ENCODE assay signal across 18 cellular contexts in genomic region chr10:11439523-11440053, GRCh38.
A peak's percentile ranks its signal among the peaks of the same experiment; 100 is the strongest.
DNase-seq lines count a peak whose midpoint lies in the region; ATAC-seq and TF ChIP-seq lines count a peak whose summit lies in the region.
"Had no signal": no experiment of that assay in that cellular context is flagged by ENCODE, and none has a peak within 500 bp of the region (broad histone marks: within the 10 kb centered on the region; RNA-seq: fewer than 3 reads in every experiment).

No MANE protein-coding gene starts in this region.

- no peaks in the 10 kb centered on the region for H3K36me3 Mint-ChIP-seq in activated CD8-positive, alpha-beta T cell treated with anti-CD3 and anti-CD28 coated beads for 36 hours (ENCODE audit: low read depth)
- H3K36me3 Mint-ChIP-seq in activated CD8-positive, alpha-beta T cell treated with anti-CD3 and anti-CD28 coated beads, Interleukin-2, amount 10 ng/mL, durations not matched to agents 7 days and 5 days (ENCODE audit: low read depth) = no peaks in the 10 kb centered on the region
- H3K36me3 Mint-ChIP-seq in endodermal cell (ENCODE audit: low read depth) (no peaks in the 10 kb centered on the region), immature natural killer cell (no peaks in the 10 kb centered on the region)

- H2AFZ ChIP-seq in OCI-LY3 (ENCODE audit: low read depth, low read length) (no peak overlapping the region), PC-9 (no peak overlapping the region)

- H3K9me3 ChIP-seq in BLaER1 (no peaks in the 10 kb centered on the region), OCI-LY3 (ENCODE audit: insufficient read depth, low read length) (no peaks in the 10 kb centered on the region), endodermal cell (ENCODE audit: control insufficient read depth, low read length) (no peaks in the 10 kb centered on the region), PC-9 (ENCODE audit: insufficient read depth, low read depth) (no peaks in the 10 kb centered on the region)

- CTCF ChIA-PET in activated CD8-positive, alpha-beta T cell treated with anti-CD3 and anti-CD28 coated beads for 36 hours (lab: Charles Lee) = interaction anchor here (0.6 kb wide), 1 partner anchor 38 kb away, joined by 3 read pairs; no protein-coding TSS in a partner anchor
- CTCF ChIA-PET in activated CD8-positive, alpha-beta T cell treated with anti-CD3 and anti-CD28 coated beads, Interleukin-2, amount 10 ng/mL, durations not matched to agents 7 days and 5 days (lab: Charles Lee) = no interaction called here
- CTCF ChIA-PET in PC-9 (lab: Charles Lee) = no interaction called here

- BruUV-seq in PC-9 (replicated peaks; lab: Mats Ljungman, UMichigan) = no TSS peak

- H3K36me3 ChIP-seq in BLaER1 = no peaks in the 10 kb centered on the region
- H3K36me3 ChIP-seq in OCI-LY3 (replicated peaks; ENCODE audit: low read depth, low read length) = peaks cover 4% of the 10 kb centered on the region
- H3K36me3 ChIP-seq in endodermal cell (ENCODE audit: control insufficient read depth, insufficient read depth, low read length) = no peaks in the 10 kb centered on the region
- H3K36me3 ChIP-seq in PC-9 (ENCODE audit: low read depth) = no peaks in the 10 kb centered on the region

- peak overlapping the region; percentile 83 for H3K27ac Mint-ChIP-seq in activated CD8-positive, alpha-beta T cell treated with anti-CD3 and anti-CD28 coated beads for 36 hours
- no peak overlapping the region for H3K27ac Mint-ChIP-seq in activated CD8-positive, alpha-beta T cell treated with anti-CD3 and anti-CD28 coated beads, Interleukin-2, amount 10 ng/mL, durations not matched to agents 7 days and 5 days
- H3K27ac Mint-ChIP-seq in endodermal cell (no peak overlapping the region), immature natural killer cell (no peak overlapping the region)

- H3K79me2 ChIP-seq in OCI-LY3 (ENCODE audit: low read length) = no peaks in the 10 kb centered on the region
- no peaks in the 10 kb centered on the region for H3K79me2 ChIP-seq in PC-9 (ENCODE audit: low read depth)

- no peak for TF ChIP-seq CTCF in activated CD8-positive, alpha-beta T cell treated with anti-CD3 and anti-CD28 coated beads for 36 hours (IDR thresholded peaks at IDR 0.05)
- no peak for TF ChIP-seq CTCF in OCI-LY3 (IDR thresholded peaks at IDR 0.05; ENCODE audit: low read depth, low read length)
- TF ChIP-seq CTCF in endodermal cell (conservative IDR thresholded peaks at IDR 0.05) = no peak
- no peak for TF ChIP-seq CTCF in PC-9 (conservative IDR thresholded peaks at IDR 0.05)

- POLR2A ChIA-PET in activated CD8-positive, alpha-beta T cell treated with anti-CD3 and anti-CD28 coated beads for 36 hours (lab: Charles Lee) = no interaction called here
- POLR2A ChIA-PET in activated CD8-positive, alpha-beta T cell treated with anti-CD3 and anti-CD28 coated beads, Interleukin-2, amount 10 ng/mL, durations not matched to agents 7 days and 5 days (lab: Charles Lee) = no interaction called here
- POLR2A ChIA-PET in PC-9 (lab: Charles Lee; ENCODE audit: unreplicated experiment) = no interaction called here

- H3K4me3 ChIP-seq in BLaER1 (no peak overlapping the region), OCI-LY3 (ENCODE audit: low read length) (no peak overlapping the region), endodermal cell (ENCODE audit: low read length) (no peak overlapping the region), PC-9 (no peak overlapping the region)

- H3K9me3 Mint-ChIP-seq in activated CD8-positive, alpha-beta T cell treated with anti-CD3 and anti-CD28 coated beads for 36 hours = no peaks in the 10 kb centered on the region
- H3K9me3 Mint-ChIP-seq in activated CD8-positive, alpha-beta T cell treated with anti-CD3 and anti-CD28 coated beads, Interleukin-2, amount 10 ng/mL, durations not matched to agents 7 days and 5 days (ENCODE audit: insufficient read depth) = no peaks in the 10 kb centered on the region
- H3K9me3 Mint-ChIP-seq in endodermal cell (no peaks in the 10 kb centered on the region), immature natural killer cell (no peaks in the 10 kb centered on the region)

- H3K4me1 Mint-ChIP-seq in activated CD8-positive, alpha-beta T cell treated with anti-CD3 and anti-CD28 coated beads for 36 hours (ENCODE audit: low read depth) = peaks cover 28% of the 10 kb centered on the region
- peaks cover 9% of the 10 kb centered on the region for H3K4me1 Mint-ChIP-seq in activated CD8-positive, alpha-beta T cell treated with anti-CD3 and anti-CD28 coated beads, Interleukin-2, amount 10 ng/mL, durations not matched to agents 7 days and 5 days (ENCODE audit: low read depth)
- H3K4me1 Mint-ChIP-seq in endodermal cell (peaks cover 8% of the 10 kb centered on the region), immature natural killer cell (no peaks in the 10 kb centered on the region)

- intact Hi-C loops in activated CD8-positive, alpha-beta T cell treated with anti-CD3 and anti-CD28 coated beads for 36 hours (cut with micrococcal nuclease) = no loop called here
- intact Hi-C loops in PC-9 (cut with micrococcal nuclease; ENCODE audit: unreplicated experiment) = no loop called here

- no peaks in the 10 kb centered on the region for H3F3A ChIP-seq in PC-9 (ENCODE audit: insufficient read depth, low read depth)

- H3K9ac ChIP-seq in BLaER1 (no peak overlapping the region), OCI-LY3 (ENCODE audit: low read length) (peak overlapping the region; percentile 37; the same call in 1 of the 2 replicates), endodermal cell (ENCODE audit: extremely low read depth, low read length, poor library complexity, severe bottlenecking) (no peak overlapping the region)
- H3K9ac ChIP-seq: KMS-11 had no signal

- no peak overlapping the region for H3K4me3 Mint-ChIP-seq in activated CD8-positive, alpha-beta T cell treated with anti-CD3 and anti-CD28 coated beads for 36 hours
- H3K4me3 Mint-ChIP-seq in activated CD8-positive, alpha-beta T cell treated with anti-CD3 and anti-CD28 coated beads, Interleukin-2, amount 10 ng/mL, durations not matched to agents 7 days and 5 days = no peak overlapping the region
- H3K4me3 Mint-ChIP-seq in endodermal cell (no peak overlapping the region), immature natural killer cell (no peak overlapping the region)

- H4K20me1 ChIP-seq in BLaER1 (no peaks in the 10 kb centered on the region), OCI-LY3 (ENCODE audit: insufficient read depth, low read length) (no peaks in the 10 kb centered on the region), PC-9 (ENCODE audit: insufficient read depth) (no peaks in the 10 kb centered on the region)

- H3K4me1 ChIP-seq in BLaER1 = peaks cover 30% of the 10 kb centered on the region
- H3K4me1 ChIP-seq in OCI-LY3 (ENCODE audit: low read length) = peaks cover 54% of the 10 kb centered on the region
- no peaks in the 10 kb centered on the region for H3K4me1 ChIP-seq in endodermal cell (ENCODE audit: control insufficient read depth, insufficient read depth, low read length)
- no peaks in the 10 kb centered on the region for H3K4me1 ChIP-seq in PC-9 (replicated peaks; ENCODE audit: insufficient read depth)

- 90 to 100% methylated on average over 5 to 13 of the region's 13 CpGs for WGBS in endodermal cell (ENCODE audit: insufficient coverage in 1 of 2, insufficient read length in 1 of 2), 2 experiments

- DNase-seq in activated CD8-positive, alpha-beta T cell treated with anti-CD3 and anti-CD28 coated beads for 36 hours = no peak
- no peak for DNase-seq in activated CD8-positive, alpha-beta T cell treated with anti-CD3 and anti-CD28 coated beads, Interleukin-2, amount 10 ng/mL, durations not matched to agents 7 days and 5 days
- DNase-seq in endodermal cell (peak; percentile 40), PC-9 (no peak), immature natural killer cell (no peak)
- DNase-seq: 8988T, DMS 273 treated with DMSO at 0.1 percent for 48 hours, GDM1, NCI-H1048, NCI-H1436 treated with DMSO at 0.1 percent for 48 hours, NCI-H2029 treated with DMSO at 0.1 percent for 48 hours, NCI-H2171 treated with DMSO at 0.1 percent for 48 hours, NCI-H774 had no signal

- H3K9me2 ChIP-seq in PC-9 (ENCODE audit: insufficient read depth) = no peaks in the 10 kb centered on the region

- H3K27ac ChIP-seq in BLaER1 (no peak overlapping the region), OCI-LY3 (ENCODE audit: low read length) (peak overlapping the region; percentile 87), endodermal cell (ENCODE audit: low read depth, low read length) (no peak overlapping the region), PC-9 (no peak overlapping the region)
- H3K27ac ChIP-seq: KMS-11 had no signal

- no peak for ATAC-seq in activated CD8-positive, alpha-beta T cell treated with anti-CD3 and anti-CD28 coated beads for 36 hours
- ATAC-seq in activated CD8-positive, alpha-beta T cell treated with anti-CD3 and anti-CD28 coated beads, Interleukin-2, amount 10 ng/mL, durations not matched to agents 7 days and 5 days = no peak
- no peak for ATAC-seq in HG03045 (IDR thresholded peaks at IDR 0.05; ENCODE audit: unreplicated experiment)
- ATAC-seq: HepG2 had no signal

- H3K4me2 ChIP-seq in BLaER1 (peak overlapping the region; percentile 42), OCI-LY3 (ENCODE audit: low read length) (peak overlapping the region; percentile 95), PC-9 (no peak overlapping the region)
- H3K4me2 ChIP-seq: KMS-11 had no signal

- H3K27me3 ChIP-seq in BLaER1 = no peaks in the 10 kb centered on the region
- H3K27me3 ChIP-seq in OCI-LY3 (ENCODE audit: low read depth, low read length) = no peaks in the 10 kb centered on the region
- no peaks in the 10 kb centered on the region for H3K27me3 ChIP-seq in endodermal cell (ENCODE audit: control insufficient read depth, insufficient read depth, low read length, poor library complexity, severe bottlenecking)
- H3K27me3 ChIP-seq in PC-9 (ENCODE audit: insufficient read depth, low read depth) = peaks cover 56% of the 10 kb centered on the region

- H3K27me3 Mint-ChIP-seq in activated CD8-positive, alpha-beta T cell treated with anti-CD3 and anti-CD28 coated beads for 36 hours = no peaks in the 10 kb centered on the region
- H3K27me3 Mint-ChIP-seq in activated CD8-positive, alpha-beta T cell treated with anti-CD3 and anti-CD28 coated beads, Interleukin-2, amount 10 ng/mL, durations not matched to agents 7 days and 5 days (ENCODE audit: low read depth) = no peaks in the 10 kb centered on the region
- no peaks in the 10 kb centered on the region for H3K27me3 Mint-ChIP-seq in endodermal cell (ENCODE audit: insufficient read depth)
- H3K27me3 Mint-ChIP-seq in immature natural killer cell (ENCODE audit: low read depth in 3 of 3) = peaks cover 0 to 2% (median 0%) of the 10 kb centered on the region in 3 donors
